20 cellular contexts compared by ENCODE assay signal in the genomic region with DNA sequence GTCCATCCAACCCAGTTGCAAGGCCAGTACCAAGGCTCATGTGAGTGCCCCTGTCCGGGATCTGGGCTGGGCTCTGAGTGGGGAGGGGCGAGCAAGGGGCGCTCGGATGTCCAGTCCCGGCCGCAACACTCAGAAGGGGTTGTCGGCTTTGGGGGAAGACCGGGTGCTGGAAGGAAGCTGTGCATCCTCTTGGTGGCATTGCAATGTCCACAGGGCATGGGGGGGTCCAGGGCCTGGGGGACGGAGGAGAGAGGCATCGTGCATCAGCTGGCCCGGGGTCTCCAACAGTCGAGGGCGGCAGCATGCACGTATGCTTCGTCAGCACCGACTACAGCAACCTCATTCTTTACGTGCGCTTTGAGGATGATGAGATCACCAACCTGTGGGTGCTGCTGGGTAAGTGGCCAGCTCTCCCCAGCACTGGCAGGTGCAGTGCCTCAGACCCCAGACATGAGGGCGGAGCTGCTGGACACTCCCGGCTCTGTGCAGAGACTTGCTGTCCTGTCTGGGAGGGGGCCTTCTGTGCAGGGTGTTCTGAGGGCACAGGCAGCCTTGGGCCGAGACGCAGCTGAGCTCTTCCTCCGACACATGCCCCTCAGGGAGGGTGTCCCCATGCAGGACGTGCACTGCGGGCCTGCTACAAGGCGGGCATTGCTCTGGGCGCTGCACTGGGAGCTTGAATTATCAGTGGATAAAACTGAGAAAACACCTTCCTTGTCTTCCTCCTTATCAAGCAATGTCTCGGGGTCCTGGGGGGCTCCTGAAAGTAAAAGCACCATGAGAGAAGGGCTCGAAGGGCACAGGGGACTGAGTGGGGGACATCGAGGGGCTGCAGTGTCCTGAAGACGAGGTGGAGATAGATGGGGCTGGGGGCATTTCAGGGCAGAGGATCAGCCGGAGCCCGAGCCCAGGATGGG. TPM values are rescaled to one million over a fixed set of nuclear protein-coding genes. Genes with fewer than 3 reads are reported as not detected.
"Had no signal": no experiment of that assay in that cellular context is flagged by ENCODE, and none has a peak within 500 bp of the region (broad histone marks: within the 10 kb centered on the region; RNA-seq: fewer than 3 reads in every experiment).

No MANE protein-coding gene starts in this region.

- H3K4me1 ChIP-seq: breast epithelium, foreskin keratinocyte, spleen had no signal

- H3K36me3 ChIP-seq: breast epithelium, spleen had no signal

- ATAC-seq: activated CD4-positive, alpha-beta T cell treated with anti-CD3 and anti-CD28 coated beads for 36 hours; foreskin keratinocyte; left colon; natural killer cell treated with Interleukin-12 subunit alpha and Interleukin-12 subunit beta and Interleukin-15 and Interleukin-18, amount 100 ng/mL, for 72 hours had no signal

- H3K4me2 ChIP-seq: hepatocyte had no signal

- H3K9me3 ChIP-seq: breast epithelium, spleen had no signal

- H3K27ac ChIP-seq: breast epithelium, foreskin keratinocyte, hepatocyte, spleen had no signal

- H3K27me3 ChIP-seq: foreskin keratinocyte had no signal

- H2AFZ ChIP-seq: hepatocyte had no signal

- H3K4me3 ChIP-seq: breast epithelium, hepatocyte, lung, spleen had no signal

- DNase-seq: activated CD4-positive, alpha-beta T cell treated with anti-CD3 and anti-CD28 coated beads for 36 hours; activated CD4-positive, alpha-beta T cell treated with anti-CD3 and anti-CD28 coated beads, Interleukin-2, amount 50 U/mL, for 48 hours; activated gamma-delta T cell; dermis blood vessel endothelial cell; foreskin keratinocyte; left colon; spleen; stimulated activated CD4-positive, alpha-beta T cell treated with anti-CD3 and anti-CD28 coated beads, Interleukin-4, amount 100 ng/mL, for 4 hours; T-helper 2 cell had no signal

RNA-seq across cellular contexts. Expression of a gene that starts 22.5 kb away (rescaled TPM):
- total RNA-seq: activated CD4-positive, alpha-beta T cell treated with anti-CD3 and anti-CD28 coated beads for 36 hours; astrocyte; breast epithelium; cerebellum; dermis blood vessel endothelial cell; fibroblast of lung; foreskin keratinocyte; left colon; lung; natural killer cell treated with Interleukin-12 subunit alpha and Interleukin-12 subunit beta and Interleukin-15 and Interleukin-18, amount 100 ng/mL, for 72 hours; renal cortical epithelial cell; spleen; ureter had no signal
- polyA plus RNA-seq: adipose tissue, fibroblast of lung, foreskin keratinocyte, hepatocyte, lung, spleen had no signal

RNA-seq across cellular contexts. Expression of a gene that starts 46.2 kb away (rescaled TPM):
- total RNA-seq: activated CD4-positive, alpha-beta T cell treated with anti-CD3 and anti-CD28 coated beads for 36 hours; cerebellum; dermis blood vessel endothelial cell; fibroblast of lung; foreskin keratinocyte; left colon; lung; natural killer cell treated with Interleukin-12 subunit alpha and Interleukin-12 subunit beta and Interleukin-15 and Interleukin-18, amount 100 ng/mL, for 72 hours; renal cortical epithelial cell; spleen; ureter had no signal
- polyA plus RNA-seq: fibroblast of lung, foreskin keratinocyte, lung, spleen, thymus had no signal

RNA-seq across cellular contexts. Expression of a gene that starts 55.3 kb away (rescaled TPM):
- total RNA-seq: activated CD4-positive, alpha-beta T cell treated with anti-CD3 and anti-CD28 coated beads for 36 hours; breast epithelium; cerebellum; dermis blood vessel endothelial cell; fibroblast of lung; foreskin keratinocyte; hepatocyte; left colon; natural killer cell treated with Interleukin-12 subunit alpha and Interleukin-12 subunit beta and Interleukin-15 and Interleukin-18, amount 100 ng/mL, for 72 hours; renal cortical epithelial cell; spleen; ureter had no signal
- polyA plus RNA-seq: adipose tissue, fibroblast of lung, foreskin keratinocyte, hepatocyte, spleen had no signal
